Comparison of ENCODE assay signal across 1 cellular context in genomic region chr9:136625101-136626065, GRCh38.
TF ChIP-seq lines count a peak whose summit lies in the region.

No MANE protein-coding gene starts in this region.

TF ChIP-seq in liver, 16 proteins besides CTCF, POLR2A, EP300 and RAD21 (continued from another document):
- TF ChIP-seq ATF3 (IDR thresholded peaks at IDR 0.05): no peak
